8 cellular contexts compared by ENCODE assay signal in genomic region chr22:36365020-36365411, GRCh38. TPM values are rescaled to one million over a fixed set of nuclear protein-coding genes. Genes with fewer than 3 reads are reported as not detected.
A peak's percentile ranks its signal among the peaks of the same experiment; 100 is the strongest.
DNase-seq lines count a peak whose midpoint lies in the region; ATAC-seq and TF ChIP-seq lines count a peak whose summit lies in the region.

No MANE protein-coding gene starts in this region.

- CTCF ChIA-PET in CD8-positive, alpha-beta memory T cell (lab: Charles Lee) = interaction anchor here (0.9 to 3.5 kb wide), 16 partner anchors 9 to 126 kb away, joined by 3 to 32 read pairs (median 6); partner anchors contain the start of gene APOL2

- H3K4me3 ChIP-seq in CD8-positive, alpha-beta memory T cell (ENCODE audit: low read length) = no peak overlapping the region
- H3K4me3 ChIP-seq in dorsolateral prefrontal cortex = no peak overlapping the region

- H3K4me3 Mint-ChIP-seq in CD8-positive, alpha-beta memory T cell = peak overlapping the region; percentile 39 to 84 (median 77)
- H3K4me3 Mint-ChIP-seq in natural killer cell = peak overlapping the region; percentile 77
- peak overlapping the region; percentile 60 for H3K4me3 Mint-ChIP-seq in stimulated activated naive CD8-positive, alpha-beta T cell treated with anti-CD3 and anti-CD28 coated beads, Interleukin-15, Interleukin-2, amounts not matched to agents 100 ng/mL and 50 ng/mL, for 24 hours

- POLR2A ChIA-PET in CD8-positive, alpha-beta memory T cell (lab: Charles Lee) = interaction anchor here (0.5 to 2.8 kb wide), 16 partner anchors 9 to 87 kb away, joined by 3 to 40 read pairs (median 8); partner anchors contain the start of gene MYH9

- no peaks in the 10 kb centered on the region for H3K9me3 Mint-ChIP-seq in CD8-positive, alpha-beta memory T cell
- no peaks in the 10 kb centered on the region for H3K9me3 Mint-ChIP-seq in natural killer cell
- no peaks in the 10 kb centered on the region for H3K9me3 Mint-ChIP-seq in stimulated activated naive CD8-positive, alpha-beta T cell treated with anti-CD3 and anti-CD28 coated beads, Interleukin-15, Interleukin-2, amounts not matched to agents 100 ng/mL and 50 ng/mL, for 24 hours

- peak; percentile 90 to 98 (median 94) for ATAC-seq in natural killer cell
- no peak for ATAC-seq in HG03565 (IDR thresholded peaks at IDR 0.05; ENCODE audit: unreplicated experiment)

- H3K27me3 Mint-ChIP-seq in CD8-positive, alpha-beta memory T cell = peaks cover 0 to 6% of the 10 kb centered on the region in 2 donors
- H3K27me3 Mint-ChIP-seq in natural killer cell (ENCODE audit: low read depth in 2 of 2) = no peaks in the 10 kb centered on the region
- H3K27me3 Mint-ChIP-seq in stimulated activated naive CD8-positive, alpha-beta T cell treated with anti-CD3 and anti-CD28 coated beads, Interleukin-15, Interleukin-2, amounts not matched to agents 100 ng/mL and 50 ng/mL, for 24 hours = no peaks in the 10 kb centered on the region

- H3K27me3 ChIP-seq in CD8-positive, alpha-beta memory T cell (ENCODE audit: insufficient read depth, low read length, poor library complexity, severe bottlenecking) = no peaks in the 10 kb centered on the region
- H3K27me3 ChIP-seq in dorsolateral prefrontal cortex = no peaks in the 10 kb centered on the region

- peak; percentile 83 to 95 (median 87) for DNase-seq in CD8-positive, alpha-beta memory T cell
- DNase-seq in HT1080 (ENCODE audit: low read depth) (peak; percentile 99), dorsolateral prefrontal cortex (no peak), natural killer cell (peak; percentile 80), NCI-H748 (lab: John Stamatoyannopoulos, UW; ENCODE audit: unreplicated experiment) (no peak)
- DNase-seq in activated CD4-positive, alpha-beta T cell treated with anti-CD3 and anti-CD28 coated beads, Interleukin-2, amount 50 U/mL, for 24 hours (ENCODE audit: low read depth in 1 of 2, low spot score in 1 of 2) = peak; percentile 67 to 90

- H3K9me3 ChIP-seq in CD8-positive, alpha-beta memory T cell (ENCODE audit: low read length) = no peaks in the 10 kb centered on the region

- H3K4me1 ChIP-seq in CD8-positive, alpha-beta memory T cell (ENCODE audit: insufficient read depth, low read length) = peaks cover 98% of the 10 kb centered on the region

- peaks cover 93 to 100% (median 99%) of the 10 kb centered on the region in 3 donors for H3K4me1 Mint-ChIP-seq in CD8-positive, alpha-beta memory T cell
- H3K4me1 Mint-ChIP-seq in natural killer cell = peaks cover 89 to 92% of the 10 kb centered on the region in 2 donors
- H3K4me1 Mint-ChIP-seq in stimulated activated naive CD8-positive, alpha-beta T cell treated with anti-CD3 and anti-CD28 coated beads, Interleukin-15, Interleukin-2, amounts not matched to agents 100 ng/mL and 50 ng/mL, for 24 hours (ENCODE audit: low read depth) = peaks cover 100% of the 10 kb centered on the region

- H3K27ac Mint-ChIP-seq in CD8-positive, alpha-beta memory T cell = peak overlapping the region; percentile 93 to 99 (median 94)
- peak overlapping the region; percentile 90 to 96 for H3K27ac Mint-ChIP-seq in natural killer cell
- H3K27ac Mint-ChIP-seq in stimulated activated naive CD8-positive, alpha-beta T cell treated with anti-CD3 and anti-CD28 coated beads, Interleukin-15, Interleukin-2, amounts not matched to agents 100 ng/mL and 50 ng/mL, for 24 hours = peak overlapping the region; percentile 96

- peaks cover 4 to 53% (median 7%) of the 10 kb centered on the region in 3 donors for H3K36me3 Mint-ChIP-seq in CD8-positive, alpha-beta memory T cell
- H3K36me3 Mint-ChIP-seq in natural killer cell = no peaks in the 10 kb centered on the region
- peaks cover 60% of the 10 kb centered on the region for H3K36me3 Mint-ChIP-seq in stimulated activated naive CD8-positive, alpha-beta T cell treated with anti-CD3 and anti-CD28 coated beads, Interleukin-15, Interleukin-2, amounts not matched to agents 100 ng/mL and 50 ng/mL, for 24 hours (ENCODE audit: low read depth)

- peaks cover 17% of the 10 kb centered on the region for H3K36me3 ChIP-seq in CD8-positive, alpha-beta memory T cell (ENCODE audit: insufficient read depth, low read length)

- peak overlapping the region; percentile 73 for H3K27ac ChIP-seq in CD8-positive, alpha-beta memory T cell (ENCODE audit: low read depth, low read length)
- H3K27ac ChIP-seq in dorsolateral prefrontal cortex = peak overlapping the region in 44 of 59 donors; percentile 4 to 83 (median 52)

- intact Hi-C loops in dorsolateral prefrontal cortex (cut with DNase I) (no loop called here), natural killer cell (cut with micrococcal nuclease) (loop anchor here (1.0 to 5.0 kb wide), 4 partner anchors 12 to 87 kb away; no protein-coding TSS in a partner anchor)

- TF ChIP-seq CTCF in dorsolateral prefrontal cortex (IDR thresholded peaks at IDR 0.05 in 54 of 56, conservative IDR thresholded peaks at IDR 0.05 in 2 of 56; ENCODE audit: low read depth in 1 of 56, partially characterized antibody in 56 of 56) (no peak), natural killer cell (IDR thresholded peaks at IDR 0.05) (no peak)

RNA-seq across cellular contexts. Expression of gene MYH9, which starts 22.8 kb away (rescaled TPM):
- total RNA-seq in CD8-positive, alpha-beta memory T cell = 100 to 1,000 TPM; 680 to 684 TPM
- polyA plus RNA-seq in CD8-positive, alpha-beta memory T cell = 425 TPM
- 277 and 308 TPM in 2 replicates for total RNA-seq in HT1080 (2014; rRNA removed; shearing (Covaris generic))
- 165 and 169 TPM in 2 replicates for polyA plus RNA-seq in HT1080 (2015; cell fraction: cytosol; rRNA removed)
- polyA plus RNA-seq in HT1080 (2015; cell fraction: nucleus; rRNA removed) = 579 and 585 TPM in 2 replicates
- total RNA-seq in dorsolateral prefrontal cortex (100 to 1,000 TPM in 119 of 120 experiments, 10 to 100 TPM in 1; 95.7 to 282 (median 162) TPM), natural killer cell (1,000 to 10,000 TPM in 1 of 3 donors, 100 to 1,000 TPM in 2; 803 to 1,038 (median 808) TPM)

Comparison
In these comparisons a context has a peak if more than half of its experiments do, and no peak if none do; other contexts are left out.
1. DNase-seq: peak in CD8-positive, alpha-beta memory T cell (5 of 5), HT1080 (single experiment), activated CD4-positive, alpha-beta T cell treated with anti-CD3 and anti-CD28 coated beads, Interleukin-2, amount 50 U/mL, for 24 hours (2 of 2) and natural killer cell (single experiment); none in dorsolateral prefrontal cortex (0 of 10) and NCI-H748 (single experiment).
2. Peak in every context shown above with its lines, with median percentiles within 50 percentile points of each other: H3K27ac Mint-ChIP-seq and H3K4me3 Mint-ChIP-seq.